ENCODE assay signal across 25 cellular contexts in the genomic region with DNA sequence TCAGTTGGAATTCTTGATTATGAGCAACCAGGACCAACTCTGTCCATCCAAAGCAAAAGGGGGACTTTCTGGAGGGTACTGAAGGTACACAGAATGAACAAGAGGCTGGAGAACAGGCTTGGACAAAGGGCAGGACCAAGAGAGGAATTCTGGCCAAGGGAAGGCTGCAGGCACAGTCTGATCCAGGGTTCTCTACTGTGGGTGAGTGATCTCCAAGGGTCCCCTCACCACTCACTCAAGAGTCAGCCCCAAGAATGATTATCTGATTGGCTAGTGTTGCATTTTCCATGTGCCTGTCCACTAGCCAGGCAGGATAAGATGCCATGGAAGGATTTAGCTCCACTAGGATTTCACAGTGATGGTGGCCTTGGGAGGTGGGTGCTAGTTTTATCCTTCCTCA. TPM values are rescaled to one million over a fixed set of nuclear protein-coding genes. Genes with fewer than 3 reads are reported as not detected.
DNase-seq lines count a peak whose midpoint lies in the region; ATAC-seq lines count a peak whose summit lies in the region.
"Had no signal": no experiment of that assay in that cellular context is flagged by ENCODE, and none has a peak within 500 bp of the region (broad histone marks: within the 10 kb centered on the region; RNA-seq: fewer than 3 reads in every experiment).

No MANE protein-coding gene starts in this region.

- CTCF ChIA-PET in activated CD4-positive, alpha-beta memory T cell treated with anti-CD3 and anti-CD28 coated beads, Interleukin-2, amount 10 ng/mL, durations not matched to agents 7 days and 5 days (lab: Charles Lee), result interaction anchor here (1.1 to 5.7 kb wide), 4 partner anchors 10 to 47 kb away, joined by 4 to 59 read pairs (median 10); partner anchors contain the start of gene PHF19

- intact Hi-C loops in activated CD4-positive, alpha-beta T cell treated with anti-CD3 and anti-CD28 coated beads, Interleukin-2, amount 10 ng/mL, durations not matched to agents 24 days and 14 days (cut with micrococcal nuclease), result no loop called here

- ATAC-seq in GM21576 (IDR thresholded peaks at IDR 0.05; ENCODE audit: unreplicated experiment) (no peak), HG02571 (IDR thresholded peaks at IDR 0.05; ENCODE audit: unreplicated experiment) (no peak)
- ATAC-seq: left ventricle myocardium superior had no signal

- H3K27ac Mint-ChIP-seq in activated CD4-positive, alpha-beta T cell treated with anti-CD3 and anti-CD28 coated beads, Interleukin-2, amount 10 ng/mL, durations not matched to agents 24 days and 14 days, result peak overlapping the region; percentile 99
- peak overlapping the region; percentile 94 for H3K27ac Mint-ChIP-seq in activated CD4-positive, alpha-beta memory T cell treated with anti-CD3 and anti-CD28 coated beads, Interleukin-2, amount 10 ng/mL, durations not matched to agents 7 days and 5 days

- H3K4me3 Mint-ChIP-seq in activated CD4-positive, alpha-beta T cell treated with anti-CD3 and anti-CD28 coated beads, Interleukin-2, amount 10 ng/mL, durations not matched to agents 24 days and 14 days, result peak overlapping the region; percentile 85
- H3K4me3 Mint-ChIP-seq in activated CD4-positive, alpha-beta memory T cell treated with anti-CD3 and anti-CD28 coated beads, Interleukin-2, amount 10 ng/mL, durations not matched to agents 7 days and 5 days, result no peak overlapping the region

- no peaks in the 10 kb centered on the region for H3K9me3 ChIP-seq in BLaER1 treated with 17β-estradiol and CSF1 and Interleukin-3, amounts not matched to agents 10 nM and 100 nM (replicated peaks in 1 of 11)
- H3K9me3 ChIP-seq in effector memory CD4-positive, alpha-beta T cell (ENCODE audit: control insufficient read depth, low read length), result no peaks in the 10 kb centered on the region
- H3K9me3 ChIP-seq: breast epithelium, HAP-1, Peyer's patch, tibial artery had no signal

- H3K36me3 ChIP-seq in BLaER1 treated with 17β-estradiol and CSF1 and Interleukin-3, amounts not matched to agents 10 nM and 100 nM, result no peaks in the 10 kb centered on the region
- H3K36me3 ChIP-seq in effector memory CD4-positive, alpha-beta T cell (ENCODE audit: control insufficient read depth, insufficient read depth, low read length), result no peaks in the 10 kb centered on the region
- H3K36me3 ChIP-seq: breast epithelium, HAP-1, Peyer's patch, tibial artery had no signal

- H3K27ac ChIP-seq in BLaER1 treated with 17β-estradiol and CSF1 and Interleukin-3, amounts not matched to agents 10 nM and 100 nM, result peak overlapping the region in 6 of 11 experiments; percentile 50 to 94 (median 90); a peak in 12 of 22 replicates
- peak overlapping the region; percentile 87 for H3K27ac ChIP-seq in effector memory CD4-positive, alpha-beta T cell (ENCODE audit: insufficient read depth, low read length, poor library complexity, severe bottlenecking)
- H3K27ac ChIP-seq: breast epithelium, epithelial cell of prostate had no signal

- peak overlapping the region in 8 of 11 experiments; percentile 5 to 94 (median 78); a peak in 10 of 22 replicates for H3K4me2 ChIP-seq in BLaER1 treated with 17β-estradiol and CSF1 and Interleukin-3, amounts not matched to agents 10 nM and 100 nM

- no peak overlapping the region for H3K4me3 ChIP-seq in BLaER1 treated with 17β-estradiol and CSF1 and Interleukin-3, amounts not matched to agents 10 nM and 100 nM
- H3K4me3 ChIP-seq in effector memory CD4-positive, alpha-beta T cell (ENCODE audit: insufficient read depth, low read depth, low read length, poor library complexity, severe bottlenecking), result no peak overlapping the region
- H3K4me3 ChIP-seq: breast epithelium, HAP-1, Peyer's patch, tibial artery had no signal

- POLR2A ChIA-PET in activated CD4-positive, alpha-beta memory T cell treated with anti-CD3 and anti-CD28 coated beads, Interleukin-2, amount 10 ng/mL, durations not matched to agents 7 days and 5 days (lab: Charles Lee), result interaction anchor here (1.4 to 35.8 kb wide), 5 partner anchors 8 to 41 kb away, joined by 3 to 1205 read pairs (median 67); partner anchors contain the start of genes PHF19 and TRAF1

- H4K20me1 ChIP-seq in BLaER1 treated with 17β-estradiol and CSF1 and Interleukin-3, amounts not matched to agents 10 nM and 100 nM, result no peaks in the 10 kb centered on the region

- no peak for DNase-seq in activated CD4-positive, alpha-beta T cell treated with anti-CD3 and anti-CD28 coated beads, Interleukin-2, amount 10 ng/mL, durations not matched to agents 24 days and 14 days
- DNase-seq in activated CD4-positive, alpha-beta T cell treated with anti-CD3 and anti-CD28 coated beads, Interleukin-2, amount 50 U/mL, for 48 hours, result no peak
- DNase-seq in activated CD4-positive, alpha-beta memory T cell treated with anti-CD3 and anti-CD28 coated beads, Interleukin-2, amount 10 ng/mL, durations not matched to agents 7 days and 5 days, result no peak
- DNase-seq in effector memory CD4-positive, alpha-beta T cell, result no peak
- DNase-seq in activated CD4-positive, CD25-positive, alpha-beta regulatory T cell treated with anti-CD3 and anti-CD28 coated beads, Interleukin-2, amount 50 U/mL, for 72 hours, result no peak
- DNase-seq: activated CD4-positive, CD25-positive, alpha-beta regulatory T cell; activated effector memory CD4-positive, alpha-beta T cell treated with Interleukin-2 at 50 U/mL for 16 hours; COR-L47; effector CD4-positive, alpha-beta T cell; GDM1; islet precursor cell; left ventricle myocardium superior; NCI-H1105 treated with DMSO at 0.1 percent for 48 hours; NCI-H2029; NCI-H2227 treated with DMSO at 0.1 percent for 48 hours; NCI-H69; Peyer's patch; SHP77 treated with DMSO at 0.1 percent for 48 hours; tibial artery had no signal

- peaks cover 44 to 99% (median 94%) of the 10 kb centered on the region in 10 experiments for H3K4me1 ChIP-seq in BLaER1 treated with 17β-estradiol and CSF1 and Interleukin-3, amounts not matched to agents 10 nM and 100 nM
- peaks cover 46% of the 10 kb centered on the region for H3K4me1 ChIP-seq in effector memory CD4-positive, alpha-beta T cell (ENCODE audit: control insufficient read depth, insufficient read depth, low read length, poor library complexity, severe bottlenecking)
- H3K4me1 ChIP-seq: breast epithelium, HAP-1 had no signal

- H3K9me3 Mint-ChIP-seq in activated CD4-positive, alpha-beta T cell treated with anti-CD3 and anti-CD28 coated beads, Interleukin-2, amount 10 ng/mL, durations not matched to agents 24 days and 14 days, result no peaks in the 10 kb centered on the region
- no peaks in the 10 kb centered on the region for H3K9me3 Mint-ChIP-seq in activated CD4-positive, alpha-beta memory T cell treated with anti-CD3 and anti-CD28 coated beads, Interleukin-2, amount 10 ng/mL, durations not matched to agents 7 days and 5 days

- peaks cover 44% of the 10 kb centered on the region for H3K36me3 Mint-ChIP-seq in activated CD4-positive, alpha-beta T cell treated with anti-CD3 and anti-CD28 coated beads, Interleukin-2, amount 10 ng/mL, durations not matched to agents 24 days and 14 days (ENCODE audit: low read depth)
- peaks cover 11% of the 10 kb centered on the region for H3K36me3 Mint-ChIP-seq in activated CD4-positive, alpha-beta memory T cell treated with anti-CD3 and anti-CD28 coated beads, Interleukin-2, amount 10 ng/mL, durations not matched to agents 7 days and 5 days (ENCODE audit: low read depth)

- H3K9ac ChIP-seq in BLaER1 treated with 17β-estradiol and CSF1 and Interleukin-3, amounts not matched to agents 10 nM and 100 nM, result no peak overlapping the region

- H3K27me3 ChIP-seq in BLaER1 treated with 17β-estradiol and CSF1 and Interleukin-3, amounts not matched to agents 10 nM and 100 nM, result no peaks in the 10 kb centered on the region
- no peaks in the 10 kb centered on the region for H3K27me3 ChIP-seq in effector memory CD4-positive, alpha-beta T cell (replicated peaks; ENCODE audit: control insufficient read depth, insufficient read depth, low read length, poor library complexity, severe bottlenecking)
- H3K27me3 ChIP-seq: breast epithelium, Peyer's patch, tibial artery had no signal

- no peaks in the 10 kb centered on the region for H3K27me3 Mint-ChIP-seq in activated CD4-positive, alpha-beta T cell treated with anti-CD3 and anti-CD28 coated beads, Interleukin-2, amount 10 ng/mL, durations not matched to agents 24 days and 14 days
- H3K27me3 Mint-ChIP-seq in activated CD4-positive, alpha-beta memory T cell treated with anti-CD3 and anti-CD28 coated beads, Interleukin-2, amount 10 ng/mL, durations not matched to agents 7 days and 5 days, result no peaks in the 10 kb centered on the region

- H3K4me1 Mint-ChIP-seq in activated CD4-positive, alpha-beta T cell treated with anti-CD3 and anti-CD28 coated beads, Interleukin-2, amount 10 ng/mL, durations not matched to agents 24 days and 14 days, result peaks cover 70% of the 10 kb centered on the region
- H3K4me1 Mint-ChIP-seq in activated CD4-positive, alpha-beta memory T cell treated with anti-CD3 and anti-CD28 coated beads, Interleukin-2, amount 10 ng/mL, durations not matched to agents 7 days and 5 days, result peaks cover 74% of the 10 kb centered on the region

RNA-seq across cellular contexts. Expression of gene PHF19, which starts 11.6 kb away (rescaled TPM):
- total RNA-seq in activated CD4-positive, alpha-beta T cell treated with anti-CD3 and anti-CD28 coated beads, Interleukin-2, amount 10 ng/mL, durations not matched to agents 24 days and 14 days, result 132 and 144 TPM in 2 replicates
- 100 to 1,000 TPM; 229 TPM for total RNA-seq in activated CD4-positive, alpha-beta memory T cell treated with anti-CD3 and anti-CD28 coated beads, Interleukin-2, amount 10 ng/mL, durations not matched to agents 7 days and 5 days

RNA-seq across cellular contexts. Expression of gene TRAF1, which starts 38.0 kb away (rescaled TPM):
- 164 and 166 TPM in 2 replicates for total RNA-seq in activated CD4-positive, alpha-beta T cell treated with anti-CD3 and anti-CD28 coated beads, Interleukin-2, amount 10 ng/mL, durations not matched to agents 24 days and 14 days
- total RNA-seq in activated CD4-positive, alpha-beta memory T cell treated with anti-CD3 and anti-CD28 coated beads, Interleukin-2, amount 10 ng/mL, durations not matched to agents 7 days and 5 days, result 10 to 100 TPM; 73.6 to 74.3 TPM

RNA-seq across cellular contexts. Expression of gene PSMD5, which starts 45.9 kb away (rescaled TPM):
- 58.1 and 63.7 TPM in 2 replicates for total RNA-seq in activated CD4-positive, alpha-beta T cell treated with anti-CD3 and anti-CD28 coated beads, Interleukin-2, amount 10 ng/mL, durations not matched to agents 24 days and 14 days
- 10 to 100 TPM; 51.8 to 64.0 TPM for total RNA-seq in activated CD4-positive, alpha-beta memory T cell treated with anti-CD3 and anti-CD28 coated beads, Interleukin-2, amount 10 ng/mL, durations not matched to agents 7 days and 5 days
